27 cellular contexts compared by ENCODE assay signal in genomic region chr1:32808580-32808979, GRCh38.
"Had no signal": no experiment of that assay in that cellular context is flagged by ENCODE, and none has a peak within 500 bp of the region (broad histone marks: within the 10 kb centered on the region; RNA-seq: fewer than 3 reads in every experiment).

No MANE protein-coding gene starts in this region.

- H3K27me3 Mint-ChIP-seq: effector memory CD8-positive, alpha-beta T cell; naive thymus-derived CD4-positive, alpha-beta T cell; stimulated activated memory B cell treated with anti-CD40 and anti-IgM and Interleukin-4, amounts not matched to agents 10 μg/mL and 1 μg/mL and 100 μg/mL, for 72 hours; stimulated activated naive CD8-positive, alpha-beta T cell treated with anti-CD3 and anti-CD28 coated beads, Interleukin-15, amount 100 ng/mL, for 72 hours had no signal

- H3K9me3 Mint-ChIP-seq: effector memory CD8-positive, alpha-beta T cell; naive thymus-derived CD4-positive, alpha-beta T cell; stimulated activated memory B cell treated with anti-CD40 and anti-IgM and Interleukin-4, amounts not matched to agents 10 μg/mL and 1 μg/mL and 100 μg/mL, for 72 hours; stimulated activated naive CD8-positive, alpha-beta T cell treated with anti-CD3 and anti-CD28 coated beads, Interleukin-15, amount 100 ng/mL, for 72 hours had no signal

- H3K9ac ChIP-seq: neural progenitor cell, parathyroid adenoma had no signal

- ATAC-seq: effector memory CD8-positive, alpha-beta T cell; esophagus mucosa; gastrocnemius medialis; left lobe of liver; naive thymus-derived CD4-positive, alpha-beta T cell; psoas muscle; right cardiac atrium; stimulated activated memory B cell treated with anti-CD40 and anti-IgM and Interleukin-4, amounts not matched to agents 10 μg/mL and 1 μg/mL and 100 μg/mL, for 72 hours; stimulated activated naive CD8-positive, alpha-beta T cell treated with anti-CD3 and anti-CD28 coated beads, Interleukin-15, amount 100 ng/mL, for 72 hours; upper lobe of right lung had no signal

- H3K9me3 ChIP-seq: gastrocnemius medialis, psoas muscle, sigmoid colon, suprapubic skin, transverse colon, upper lobe of right lung, uterus had no signal

- H3K4me3 ChIP-seq: gastrocnemius medialis, lung, neural progenitor cell, psoas muscle, sigmoid colon, suprapubic skin, transverse colon, upper lobe of right lung, uterus had no signal

- DNase-seq: cortex of kidney; effector memory CD8-positive, alpha-beta T cell; foreskin fibroblast; gastrocnemius medialis; head of caudate nucleus; kidney; mesenchymal stem cell; midbrain; naive thymus-derived CD4-positive, alpha-beta T cell; psoas muscle; right cardiac atrium; sigmoid colon; stimulated activated CD4-positive, alpha-beta T cell treated with anti-CD3 and anti-CD28 coated beads, Interleukin-2, amount 100 ng/mL, for 24 hours; stimulated activated CD4-positive, alpha-beta T cell treated with anti-CD3 and anti-CD28 coated beads, Interleukin-4, amount 100 ng/mL, for 24 hours; stimulated activated naive CD8-positive, alpha-beta T cell treated with anti-CD3 and anti-CD28 coated beads, Interleukin-15, amount 100 ng/mL, for 72 hours; transverse colon; upper lobe of right lung; uterus had no signal

- H3K27ac Mint-ChIP-seq: nephron; neural progenitor cell; stimulated activated memory B cell treated with anti-CD40 and anti-IgM and Interleukin-4, amounts not matched to agents 10 μg/mL and 1 μg/mL and 100 μg/mL, for 72 hours had no signal

- H3K27me3 ChIP-seq: gastrocnemius medialis, neural progenitor cell, sigmoid colon, suprapubic skin, transverse colon, upper lobe of right lung, uterus had no signal

- H3K4me1 ChIP-seq: neural progenitor cell, parathyroid adenoma, suprapubic skin, transverse colon, uterus had no signal

- H3K4me3 Mint-ChIP-seq: effector memory CD8-positive, alpha-beta T cell; naive thymus-derived CD4-positive, alpha-beta T cell; nephron; neural progenitor cell; stimulated activated memory B cell treated with anti-CD40 and anti-IgM and Interleukin-4, amounts not matched to agents 10 μg/mL and 1 μg/mL and 100 μg/mL, for 72 hours; stimulated activated naive CD8-positive, alpha-beta T cell treated with anti-CD3 and anti-CD28 coated beads, Interleukin-15, amount 100 ng/mL, for 72 hours had no signal

- H3K36me3 ChIP-seq: uterus had no signal

- H3K27ac ChIP-seq: epithelial cell of prostate, gastrocnemius medialis, neural progenitor cell, parathyroid adenoma, psoas muscle, sigmoid colon, suprapubic skin, transverse colon, upper lobe of right lung, uterus had no signal
